In genomic region chr22:27672721-27673387, GRCh38 we compare ENCODE assay signal across 19 cellular contexts.
"Had no signal": no experiment of that assay in that cellular context is flagged by ENCODE, and none has a peak within 500 bp of the region (broad histone marks: within the 10 kb centered on the region; RNA-seq: fewer than 3 reads in every experiment).

No MANE protein-coding gene starts in this region.

- H3K27ac ChIP-seq: tibial nerve, vagina had no signal

- H3K36me3 Mint-ChIP-seq: activated naive CD4-positive, alpha-beta T cell treated with anti-CD3 and anti-CD28 coated beads, Interleukin-2, amount 50 U/mL, for 24 hours; naive thymus-derived CD4-positive, alpha-beta T cell had no signal

- H3K4me3 Mint-ChIP-seq: activated B cell treated with CpG ODN at 0.5 μM for 24 hours; activated CD8-positive, alpha-beta T cell treated with anti-CD3 and anti-CD28 coated beads for 36 hours; activated naive CD4-positive, alpha-beta T cell treated with anti-CD3 and anti-CD28 coated beads, Interleukin-2, amount 50 U/mL, for 24 hours; activated naive CD8-positive, alpha-beta T cell treated with anti-CD3 and anti-CD28 coated beads, Interleukin-2, amount 50 U/mL, for 24 hours; activated T-cell treated with anti-CD3 and anti-CD28 coated beads, Interleukin-2, amount 50 U/mL, for 4 hours; activated T-helper 17 cell treated with anti-CD3 and anti-CD28 coated beads, Interleukin-2, amount 50 U/mL, for 72 hours; naive thymus-derived CD4-positive, alpha-beta T cell; T-helper 17 cell had no signal

- H3K27me3 ChIP-seq: tibial nerve, vagina had no signal

- H3K9me3 ChIP-seq: vagina had no signal

- H3K4me1 Mint-ChIP-seq: activated B cell treated with CpG ODN at 0.5 μM for 24 hours; activated naive CD4-positive, alpha-beta T cell treated with anti-CD3 and anti-CD28 coated beads, Interleukin-2, amount 50 U/mL, for 24 hours; activated naive CD8-positive, alpha-beta T cell treated with anti-CD3 and anti-CD28 coated beads, Interleukin-2, amount 50 U/mL, for 24 hours; activated T-helper 17 cell treated with anti-CD3 and anti-CD28 coated beads, Interleukin-2, amount 50 U/mL, for 72 hours had no signal

- H3K4me3 ChIP-seq: tibial nerve, vagina had no signal

- H3K27ac Mint-ChIP-seq: activated B cell treated with CpG ODN at 0.5 μM for 24 hours; activated CD8-positive, alpha-beta T cell treated with anti-CD3 and anti-CD28 coated beads for 36 hours; activated naive CD4-positive, alpha-beta T cell treated with anti-CD3 and anti-CD28 coated beads, Interleukin-2, amount 50 U/mL, for 24 hours; activated naive CD8-positive, alpha-beta T cell treated with anti-CD3 and anti-CD28 coated beads, Interleukin-2, amount 50 U/mL, for 24 hours; activated T-helper 17 cell treated with anti-CD3 and anti-CD28 coated beads, Interleukin-2, amount 50 U/mL, for 72 hours; naive thymus-derived CD4-positive, alpha-beta T cell; T-helper 17 cell had no signal

- DNase-seq: activated B cell treated with CpG ODN at 0.5 μM for 24 hours; activated CD4-positive, alpha-beta T cell treated with anti-CD3 and anti-CD28 coated beads, Interleukin-2, amount 50 U/mL, for 1 hour; activated CD8-positive, alpha-beta T cell treated with anti-CD3 and anti-CD28 coated beads for 36 hours; activated naive CD8-positive, alpha-beta T cell treated with anti-CD3 and anti-CD28 coated beads, Interleukin-2, amount 50 U/mL, for 24 hours; activated T-cell treated with anti-CD3 and anti-CD28 coated beads, Interleukin-2, amount 50 U/mL, for 4 hours; cortex of kidney; hippocampal formation; left cardiac atrium; left ventricle myocardium superior; mammary epithelial cell; naive thymus-derived CD4-positive, alpha-beta T cell; stimulated activated CD4-positive, alpha-beta T cell treated with anti-CD3 and anti-CD28 coated beads, Interleukin-2, amount 100 ng/mL, for 48 hours; stimulated activated naive CD4-positive, alpha-beta T cell treated with Interleukin-2 at 50 U/mL for 16 hours; T-helper 17 cell had no signal

- H3K9me3 Mint-ChIP-seq: activated B cell treated with CpG ODN at 0.5 μM for 24 hours; activated CD8-positive, alpha-beta T cell treated with anti-CD3 and anti-CD28 coated beads for 36 hours; activated naive CD4-positive, alpha-beta T cell treated with anti-CD3 and anti-CD28 coated beads, Interleukin-2, amount 50 U/mL, for 24 hours; activated naive CD8-positive, alpha-beta T cell treated with anti-CD3 and anti-CD28 coated beads, Interleukin-2, amount 50 U/mL, for 24 hours; activated T-cell treated with anti-CD3 and anti-CD28 coated beads, Interleukin-2, amount 50 U/mL, for 4 hours; activated T-helper 17 cell treated with anti-CD3 and anti-CD28 coated beads, Interleukin-2, amount 50 U/mL, for 72 hours had no signal

- H3K36me3 ChIP-seq: tibial nerve, vagina had no signal

- ATAC-seq: activated CD8-positive, alpha-beta T cell treated with anti-CD3 and anti-CD28 coated beads for 36 hours; activated naive CD8-positive, alpha-beta T cell treated with anti-CD3 and anti-CD28 coated beads, Interleukin-2, amount 50 U/mL, for 24 hours; activated T-cell treated with anti-CD3 and anti-CD28 coated beads, Interleukin-2, amount 50 U/mL, for 4 hours; activated T-helper 17 cell treated with anti-CD3 and anti-CD28 coated beads, Interleukin-2, amount 50 U/mL, for 72 hours; left cardiac atrium; left ventricle myocardium superior; naive thymus-derived CD4-positive, alpha-beta T cell; right cardiac atrium; T-helper 17 cell had no signal
